In the genomic region with DNA sequence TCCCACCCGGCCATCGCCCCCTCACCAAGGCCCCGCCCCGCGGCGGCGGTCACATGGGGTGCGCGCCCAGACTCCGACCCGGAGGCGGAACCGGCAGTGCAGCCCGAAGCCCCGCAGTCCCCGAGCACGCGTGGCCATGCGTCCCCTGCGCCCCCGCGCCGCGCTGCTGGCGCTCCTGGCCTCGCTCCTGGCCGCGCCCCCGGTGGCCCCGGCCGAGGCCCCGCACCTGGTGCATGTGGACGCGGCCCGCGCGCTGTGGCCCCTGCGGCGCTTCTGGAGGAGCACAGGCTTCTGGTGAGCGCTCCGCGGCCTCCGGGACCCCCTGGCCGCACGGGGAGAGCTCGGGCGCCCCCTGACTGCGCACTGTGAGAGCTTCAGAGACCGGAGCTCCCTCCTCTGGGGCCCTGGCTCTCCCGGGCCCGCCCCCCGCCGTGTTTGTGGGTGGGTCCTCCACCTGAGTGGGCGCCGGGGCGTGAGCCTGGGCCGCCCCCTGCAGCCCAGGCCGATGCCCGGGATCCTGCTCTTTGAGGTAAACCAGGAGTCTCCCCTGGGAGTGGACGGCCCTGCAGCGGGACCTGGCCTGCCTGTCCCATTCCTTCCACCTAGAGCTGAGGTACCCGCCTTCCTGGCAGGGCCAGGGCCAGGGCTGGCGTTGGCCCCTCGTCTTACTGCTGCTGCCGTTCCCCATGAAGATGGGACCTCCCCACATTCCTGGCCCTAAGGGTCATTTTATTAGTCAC, we compare ENCODE assay signal across 8 cellular contexts. TPM values are rescaled to one million over a fixed set of nuclear protein-coding genes. Genes with fewer than 3 reads are reported as not detected.
DNase-seq lines count a peak whose midpoint lies in the region; ATAC-seq and TF ChIP-seq lines count a peak whose summit lies in the region.

A gene (plus strand): TSS at position 96 of the 740 bp plus-strand sequence. CDS start 41 bp downstream, at position 137.

- DNase-seq in AG08396 (ENCODE audit: low spot score), result peak; percentile 90
- peak; percentile 64 for DNase-seq in NOMO-1 treated with dmso at 0.1 percent for 144 hours (lab: John Stamatoyannopoulos, UW; ENCODE audit: unreplicated experiment)
- peak; percentile 91 for DNase-seq in activated CD8-positive, alpha-beta memory T cell treated with anti-CD3 and anti-CD28 coated beads, Interleukin-2, amount 50 U/mL, for 4 hours
- peak; percentile 83 for DNase-seq in epidermal melanocyte (ENCODE audit: insufficient read length, low spot score)
- DNase-seq in mucosa of descending colon, result peak; percentile 89 to 92 (median 91)
- peak; percentile 78 to 85 for DNase-seq in stimulated activated CD8-positive, alpha-beta memory T cell treated with anti-CD3 and anti-CD28 coated beads, Interleukin-2, amount 100 ng/mL, for 48 hours (ENCODE audit: low read depth in 2 of 2)

- TF ChIP-seq CTCF in mucosa of descending colon (IDR thresholded peaks at IDR 0.05), result no peak

- peak; percentile 80 for ATAC-seq in GM18867 (IDR thresholded peaks at IDR 0.05; ENCODE audit: unreplicated experiment)
- ATAC-seq in HG03135 (IDR thresholded peaks at IDR 0.05; ENCODE audit: unreplicated experiment), result peak; percentile 64
- ATAC-seq in mucosa of descending colon, result peak; percentile 85

- intact Hi-C loops in mucosa of descending colon (cut with DNase I, micrococcal nuclease), result no loop called here

- H3K4me1 ChIP-seq in mucosa of descending colon (ENCODE audit: low read depth), result peaks cover 22% of the 10 kb centered on the region

- H3K9me3 ChIP-seq in mucosa of descending colon, result no peaks in the 10 kb centered on the region

- peak within 1 kb of the TSS; percentile 40 for H3K4me3 ChIP-seq in mucosa of descending colon

- no peaks in the 10 kb centered on the region for H3K36me3 ChIP-seq in mucosa of descending colon (ENCODE audit: low read depth)

RNA-seq across cellular contexts. Expression of the gene that starts here (rescaled TPM):
- 10 to 100 TPM; 29.7 to 45.7 (median 33.4) TPM for total RNA-seq in mucosa of descending colon

Comparison
In these comparisons a context has a peak if more than half of its experiments do, and no peak if none do; other contexts are left out.
1. Peak in every context shown above with its lines: DNase-seq, ATAC-seq and H3K4me3 ChIP-seq.